8 cellular contexts compared by ENCODE assay signal in the genomic region with DNA sequence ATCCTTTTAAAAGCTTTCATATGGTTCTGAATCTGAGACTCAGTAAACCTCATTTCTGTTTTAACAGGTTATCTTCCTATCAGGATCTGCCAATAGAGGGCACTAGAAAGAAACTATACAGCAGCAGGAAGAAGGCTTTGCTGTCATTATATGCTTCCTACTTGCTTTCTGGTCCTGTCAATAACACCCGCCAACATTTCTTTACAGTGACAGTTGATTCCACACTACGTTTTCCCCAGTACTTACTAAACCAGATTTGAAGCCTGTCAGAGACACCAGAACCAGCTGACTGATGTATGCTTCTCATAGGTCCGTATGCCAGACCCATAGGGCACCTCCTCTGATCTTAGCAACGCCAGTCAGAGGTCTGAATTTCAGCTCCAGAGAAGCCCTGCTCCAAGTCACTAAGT.
A peak's percentile ranks its signal among the peaks of the same experiment; 100 is the strongest.
DNase-seq lines count a peak whose midpoint lies in the region; ATAC-seq and TF ChIP-seq lines count a peak whose summit lies in the region.

No MANE protein-coding gene starts in this region.

- H3K27ac Mint-ChIP-seq in T-helper 17 cell = no peak overlapping the region

- no peaks in the 10 kb centered on the region for H3K4me1 Mint-ChIP-seq in T-helper 17 cell

- intact Hi-C loops in Right ventricle myocardium superior (cut with DNase I) = no loop called here

- in situ Hi-C loops in GM13976 (cut with MboI; ENCODE audit: low sequenced_read_pairs, unreplicated experiment) = no loop called here

- peaks cover 2% of the 10 kb centered on the region for H3K9me3 ChIP-seq in T-helper 17 cell (ENCODE audit: control insufficient read depth, low read length, poor library complexity, severe bottlenecking)

- no peak overlapping the region for H3K4me3 Mint-ChIP-seq in T-helper 17 cell

- DNase-seq in A172 (ENCODE audit: low spot score) = peak; percentile 14
- peak; percentile 22 for DNase-seq in GM13976 (ENCODE audit: low spot score)
- peak; percentile 77 for DNase-seq in NCI-H146 (lab: John Stamatoyannopoulos, UW)
- DNase-seq in UCSD-AML1 (lab: John Stamatoyannopoulos, UW; ENCODE audit: unreplicated experiment) = peak; percentile 3
- DNase-seq in Right ventricle myocardium superior = no peak
- peak; percentile 50 for DNase-seq in putamen (ENCODE audit: low spot score)
- DNase-seq in T-helper 17 cell = no peak

- H3K27me3 Mint-ChIP-seq in T-helper 17 cell = no peaks in the 10 kb centered on the region

- peak; percentile 40 for TF ChIP-seq CTCF in GM13976 (IDR thresholded peaks at IDR 0.05; ENCODE audit: borderline replicate concordance, control extremely low read depth, extremely low read depth, insufficient read depth, missing control alignments)

- ATAC-seq in HG02884 (IDR thresholded peaks at IDR 0.05; ENCODE audit: unreplicated experiment) = peak; percentile 90
- ATAC-seq in Right ventricle myocardium superior (ENCODE audit: poor library complexity) = peak; percentile 85
- no peak for ATAC-seq in T-helper 17 cell

- H3K36me3 Mint-ChIP-seq in T-helper 17 cell (ENCODE audit: low read depth) = no peaks in the 10 kb centered on the region

Comparison
In these comparisons a context has a peak if more than half of its experiments do, and no peak if none do; other contexts are left out.
1. DNase-seq: peak in A172 (single experiment), GM13976 (single experiment), NCI-H146 (single experiment), UCSD-AML1 (single experiment) and putamen (single experiment); none in Right ventricle myocardium superior (single experiment) and T-helper 17 cell (0 of 3).